In genomic region chr5:10451137-10451824, GRCh38 we compare ENCODE assay signal across 20 cellular contexts. TPM values are rescaled to one million over a fixed set of nuclear protein-coding genes. Genes with fewer than 3 reads are reported as not detected.
DNase-seq lines count a peak whose midpoint lies in the region; TF ChIP-seq lines count a peak whose summit lies in the region.
"Had no signal": no experiment of that assay in that cellular context is flagged by ENCODE, and none has a peak within 500 bp of the region (broad histone marks: within the 10 kb centered on the region; RNA-seq: fewer than 3 reads in every experiment).

No MANE protein-coding gene starts in this region.

- DNase-seq in CD14-positive monocyte (ENCODE audit: low spot score) (peak; percentile 68), GF-D8 (lab: John Stamatoyannopoulos, UW) (peak; percentile 90), NOMO-1 (lab: John Stamatoyannopoulos, UW; ENCODE audit: unreplicated experiment in 2 of 2) (peak; percentile 33 to 61), immature natural killer cell (no peak), HCEC 1CT (no peak), NCI-H774 (lab: John Stamatoyannopoulos, UW) (no peak), cerebellum (ENCODE audit: low spot score) (no peak)
- DNase-seq: activated CD4-positive, alpha-beta T cell treated with anti-CD3 and anti-CD28 coated beads, Interleukin-2, amount 50 U/mL, for 4 hours; activated T-cell treated with anti-CD3 and anti-CD28 coated beads, Interleukin-2, amount 50 U/mL, for 4 hours; GOT3; heart right ventricle; lower lobe of right lung; NCI-H146; sigmoid colon; stimulated activated naive CD4-positive, alpha-beta T cell; transverse colon; WERI-Rb-1 had no signal

- H3K9me3 Mint-ChIP-seq in CD14-positive monocyte (no peaks in the 10 kb centered on the region), immature natural killer cell (no peaks in the 10 kb centered on the region)
- H3K9me3 Mint-ChIP-seq: activated naive CD4-positive, alpha-beta T cell treated with anti-CD3 and anti-CD28 coated beads, Interleukin-2, amount 50 U/mL, for 72 hours; activated T-cell treated with anti-CD3 and anti-CD28 coated beads, Interleukin-2, amount 50 U/mL, for 4 hours had no signal

- H3K4me3 Mint-ChIP-seq in CD14-positive monocyte (peak overlapping the region; percentile 9 to 39), immature natural killer cell (peak overlapping the region in 1 of 5 donors; percentile 28)
- H3K4me3 Mint-ChIP-seq: activated T-cell treated with anti-CD3 and anti-CD28 coated beads, Interleukin-2, amount 50 U/mL, for 4 hours; T-helper 1 cell treated with Interleukin-12 subunit alpha and Interleukin-12 subunit beta and Interleukin-4 antibody, amounts not matched to agents 30 μg/mL and 1 μg/mL, for 36 hours had no signal

- H3K27ac Mint-ChIP-seq in CD14-positive monocyte = peak overlapping the region; percentile 70 to 91 (median 80)
- peak overlapping the region; percentile 9 to 85 (median 68) for H3K27ac Mint-ChIP-seq in immature natural killer cell
- H3K27ac Mint-ChIP-seq: T-helper 1 cell treated with Interleukin-12 subunit alpha and Interleukin-12 subunit beta and Interleukin-4 antibody, amounts not matched to agents 30 μg/mL and 1 μg/mL, for 36 hours had no signal

- H3K27me3 Mint-ChIP-seq in CD14-positive monocyte (ENCODE audit: low read depth in 3 of 3) (peaks cover 0 to 2% (median 0%) of the 10 kb centered on the region in 3 donors), immature natural killer cell (ENCODE audit: low read depth in 3 of 3) (peaks cover 0 to 2% (median 0%) of the 10 kb centered on the region in 3 donors)

- H3K36me3 Mint-ChIP-seq in CD14-positive monocyte (peaks cover 2 to 7% of the 10 kb centered on the region in 2 donors), immature natural killer cell (peaks cover 2 to 6% (median 4%) of the 10 kb centered on the region in 3 donors)
- H3K36me3 Mint-ChIP-seq: activated naive CD4-positive, alpha-beta T cell treated with anti-CD3 and anti-CD28 coated beads, Interleukin-2, amount 50 U/mL, for 72 hours had no signal

- TF ChIP-seq CTCF in CD14-positive monocyte (IDR thresholded peaks at IDR 0.05) = no peak

- peaks cover 59% of the 10 kb centered on the region for H3K4me1 Mint-ChIP-seq in CD14-positive monocyte
- peaks cover 33 to 34% of the 10 kb centered on the region in 2 donors for H3K4me1 Mint-ChIP-seq in immature natural killer cell

- intact Hi-C loops in CD14-positive monocyte (cut with micrococcal nuclease) = loop anchor here (2.0 to 10.0 kb wide), 4 partner anchors 176 to 311 kb away; partner anchors contain the start of gene DAP (in 1 of the 2)

RNA-seq across cellular contexts. Expression of gene ROPN1L, which starts 9.6 kb away (rescaled TPM):
- polyA plus RNA-seq in CD14-positive monocyte (1 to 10 TPM; 1.9 to 2.1 TPM), immature natural killer cell (1 to 10 TPM; 4.3 to 9.1 (median 5.8) TPM)
- total RNA-seq in cerebellum = 3.2 TPM
- total RNA-seq: Right ventricle myocardium inferior had no signal

Comparison
In these comparisons a context has a peak if more than half of its experiments do, and no peak if none do; other contexts are left out.
1. DNase-seq: peak in CD14-positive monocyte (single experiment), GF-D8 (single experiment) and NOMO-1 (2 of 2); none in immature natural killer cell (0 of 3), HCEC 1CT (single experiment), NCI-H774 (single experiment) and cerebellum (single experiment).